ENCODE assay signal across 1 cellular context in genomic region chr10:29426420-29426819, GRCh38.
TF ChIP-seq lines count a peak whose summit lies in the region.

No MANE protein-coding gene starts in this region.

TF ChIP-seq in HepG2, 621 proteins besides CTCF, POLR2A, EP300 and RAD21 (continued from another document and continues in another):
- TF ChIP-seq GMEB1 (CRISPR knock-in tag; IDR thresholded peaks at IDR 0.05; ENCODE audit: borderline replicate concordance) (no peak), MED1 (CRISPR knock-in tag; IDR thresholded peaks at IDR 0.05) (no peak), ZNF777 (CRISPR knock-in tag; IDR thresholded peaks at IDR 0.05) (no peak), MLXIP (CRISPR knock-in tag; IDR thresholded peaks at IDR 0.05; ENCODE audit: borderline replicate concordance) (no peak), HDAC2 (CRISPR knock-in tag; IDR thresholded peaks at IDR 0.05) (0 out of 2 replicates have a peak, but pooled peaks have one; percentile 17), HNRNPLL (IDR thresholded peaks at IDR 0.05; ENCODE audit: low read depth, low read length, poor library complexity, severe bottlenecking) (no peak), BCLAF1 (IDR thresholded peaks at IDR 0.05) (no peak), NCOA5 (CRISPR knock-in tag; IDR thresholded peaks at IDR 0.05) (no peak), RXRB (CRISPR knock-in tag; IDR thresholded peaks at IDR 0.05; ENCODE audit: borderline replicate concordance) (peak; percentile 56; the same call in 1 of the 2 replicates), ZNF839 (CRISPR knock-in tag; IDR thresholded peaks at IDR 0.05; ENCODE audit: borderline replicate concordance) (no peak), AKNA (CRISPR knock-in tag; IDR thresholded peaks at IDR 0.05; ENCODE audit: borderline replicate concordance) (no peak), ZNF451 (CRISPR knock-in tag; IDR thresholded peaks at IDR 0.05) (no peak), KAT8 (CRISPR knock-in tag; IDR thresholded peaks at IDR 0.05) (0 out of 2 replicates have a peak, but pooled peaks have one; percentile 25), AHDC1 (CRISPR knock-in tag; IDR thresholded peaks at IDR 0.05; ENCODE audit: borderline replicate concordance) (peak; percentile 26; the same call in 1 of the 2 replicates), MEF2D (CRISPR knock-in tag; IDR thresholded peaks at IDR 0.05) (no peak), SRSF4 (IDR thresholded peaks at IDR 0.05; ENCODE audit: low read depth, low read length, poor library complexity, severe bottlenecking) (no peak), ERF (CRISPR knock-in tag; IDR thresholded peaks at IDR 0.05) (no peak), THAP9 (CRISPR knock-in tag; IDR thresholded peaks at IDR 0.05; ENCODE audit: borderline replicate concordance) (no peak), TBX2 (CRISPR knock-in tag; IDR thresholded peaks at IDR 0.05; ENCODE audit: borderline replicate concordance) (peak; percentile 16; the same call in 1 of the 2 replicates), TSC22D2 (CRISPR knock-in tag; IDR thresholded peaks at IDR 0.05; ENCODE audit: borderline replicate concordance) (no peak), HOXD1 (CRISPR knock-in tag; IDR thresholded peaks at IDR 0.05) (no peak), ZNF746 (CRISPR knock-in tag; IDR thresholded peaks at IDR 0.05) (no peak), SOX6 (IDR thresholded peaks at IDR 0.05) (no peak), SOX6 (CRISPR knock-in tag; IDR thresholded peaks at IDR 0.05) (peak; percentile 60), ZNF343 (CRISPR knock-in tag; IDR thresholded peaks at IDR 0.05) (no peak), ZNF207 (IDR thresholded peaks at IDR 0.05; ENCODE audit: borderline replicate concordance) (no peak), CBFB (CRISPR knock-in tag; IDR thresholded peaks at IDR 0.05) (no peak), ZNF576 (CRISPR knock-in tag; IDR thresholded peaks at IDR 0.05) (no peak), ZHX1 (CRISPR knock-in tag; IDR thresholded peaks at IDR 0.05; ENCODE audit: low read depth) (no peak), MIXL1 (CRISPR knock-in tag; IDR thresholded peaks at IDR 0.05) (peak; percentile 49; the same call in 1 of the 2 replicates), RCOR2 (CRISPR knock-in tag; IDR thresholded peaks at IDR 0.05) (no peak)
